ENCODE assay signal across 13 cellular contexts in the genomic region with DNA sequence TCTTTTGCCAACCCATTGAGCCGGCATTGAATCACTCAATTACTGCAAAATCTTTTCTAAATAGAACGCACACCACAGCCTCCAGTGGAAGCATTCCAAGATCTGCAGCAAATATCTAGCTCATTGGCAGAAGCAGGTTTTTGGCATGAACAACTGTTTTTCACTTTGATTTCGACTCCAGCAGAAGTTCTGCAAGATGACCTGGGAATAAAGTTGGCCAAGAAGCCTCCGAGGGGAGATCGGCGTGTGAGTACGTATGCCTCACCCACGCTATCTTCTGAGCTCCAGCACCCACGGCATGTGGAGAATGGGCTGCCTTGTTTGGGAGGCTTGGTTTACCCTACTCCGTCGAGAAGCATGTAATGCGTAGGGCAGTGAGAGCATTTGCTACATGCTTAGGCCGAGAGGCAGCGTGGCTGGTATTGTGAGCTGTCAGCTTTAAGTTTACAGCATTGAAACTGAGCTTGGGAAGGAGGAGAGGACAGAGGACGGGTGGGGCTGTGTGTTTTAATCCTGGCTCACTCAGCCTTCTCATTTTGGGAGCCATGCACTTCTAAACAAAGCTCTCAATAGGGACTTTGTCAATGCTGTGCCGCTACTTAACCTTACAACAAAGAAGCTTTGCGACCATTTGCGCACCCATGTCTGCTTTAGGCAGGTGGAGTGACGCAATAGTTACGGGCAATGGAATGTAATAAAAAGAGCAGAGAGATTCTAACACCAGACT. TPM values are rescaled to one million over a fixed set of nuclear protein-coding genes. Genes with fewer than 3 reads are reported as not detected.
DNase-seq lines count a peak whose midpoint lies in the region; TF ChIP-seq lines count a peak whose summit lies in the region.
"Had no signal": no experiment of that assay in that cellular context is flagged by ENCODE, and none has a peak within 500 bp of the region (broad histone marks: within the 10 kb centered on the region; RNA-seq: fewer than 3 reads in every experiment).

No MANE protein-coding gene starts in this region.

- BruUV-seq in Caco-2 (replicated peaks; lab: Mats Ljungman, UMichigan), result no TSS peak

- no peaks in the 10 kb centered on the region for H3K27me3 ChIP-seq in Caco-2 (replicated peaks; ENCODE audit: control insufficient read depth, insufficient read depth, low read length)

- no peaks in the 10 kb centered on the region for H3K9me3 ChIP-seq in Caco-2

- intact Hi-C loops in Caco-2 (cut with micrococcal nuclease; ENCODE audit: unreplicated experiment), result no loop called here

- peak overlapping the region; percentile 63 for H3K27ac Mint-ChIP-seq in Caco-2 (ENCODE audit: unreplicated experiment)

- no peaks in the 10 kb centered on the region for H3K27me3 Mint-ChIP-seq in Caco-2 (ENCODE audit: insufficient read depth, unreplicated experiment)

- CTCF ChIA-PET in Caco-2 (lab: Charles Lee), result interaction anchor here (1.2 to 1.7 kb wide), 2 partner anchors 8 to 138 kb away, joined by 4 to 5 read pairs; no protein-coding TSS in a partner anchor

- H3K9me3 Mint-ChIP-seq in Caco-2 (ENCODE audit: unreplicated experiment), result no peaks in the 10 kb centered on the region

- H3K36me3 Mint-ChIP-seq in Caco-2 (ENCODE audit: insufficient read depth, unreplicated experiment), result no peaks in the 10 kb centered on the region

- H3K4me3 ChIP-seq in Caco-2 (ENCODE audit: low read depth, low read length) (no peak overlapping the region), fibroblast of villous mesenchyme (ENCODE audit: low read depth, low read length) (no peak overlapping the region), skeletal muscle cell (ENCODE audit: low read depth, low read length) (no peak overlapping the region)

- H3K36me3 ChIP-seq in Caco-2 (ENCODE audit: control insufficient read depth, insufficient read depth, low read length), result no peaks in the 10 kb centered on the region

- H3K4me3 Mint-ChIP-seq in Caco-2 (ENCODE audit: unreplicated experiment), result no peak overlapping the region

- no peak for TF ChIP-seq CTCF in Caco-2 (IDR thresholded peaks at IDR 0.05; ENCODE audit: insufficient read depth in 1 of 2, low read depth in 1 of 2, low read length in 1 of 2, severe bottlenecking in 1 of 2, unreplicated experiment in 1 of 2)
- no peak for TF ChIP-seq CTCF in fibroblast of villous mesenchyme (IDR thresholded peaks at IDR 0.05; ENCODE audit: insufficient read depth, low read depth, low read length)

- peaks cover 12% of the 10 kb centered on the region for H3K4me1 ChIP-seq in Caco-2

- DNase-seq in Caco-2, result no peak
- peak; percentile 37 for DNase-seq in fibroblast of villous mesenchyme (ENCODE audit: low read depth)
- peak; percentile 78 for DNase-seq in skeletal muscle cell (ENCODE audit: low read depth)
- DNase-seq in cerebellar cortex (ENCODE audit: low spot score), result no peak
- no peak for DNase-seq in CD1c-positive myeloid dendritic cell (ENCODE audit: extremely low spot score)
- DNase-seq in NCI-H1105 treated with DMSO at 0.1 percent for 48 hours (lab: John Stamatoyannopoulos, UW), result no peak
- no peak for DNase-seq in stimulated activated CD4-positive, alpha-beta T cell treated with anti-CD3 and anti-CD28 coated beads, Interleukin-2, amount 100 ng/mL, for 48 hours
- DNase-seq: activated T-cell treated with anti-CD3 and anti-CD28 coated beads for 4 hours; COR-L47; effector CD4-positive, alpha-beta T cell; stimulated activated naive CD8-positive, alpha-beta T cell treated with anti-CD3 and anti-CD28 coated beads, Interleukin-15, Interleukin-2, amounts not matched to agents 100 U/mL and 50 U/mL, for 24 hours had no signal

- peaks cover 14% of the 10 kb centered on the region for H3K4me1 Mint-ChIP-seq in Caco-2 (ENCODE audit: low read depth, unreplicated experiment)

- POLR2A ChIA-PET in Caco-2 (lab: Charles Lee), result no interaction called here

- H3K27ac ChIP-seq in angular gyrus (ENCODE audit: low read depth, low read length), result peak overlapping the region; percentile 57

RNA-seq across cellular contexts. Expression of a gene that starts 10.5 kb away (rescaled TPM):
- total RNA-seq in Caco-2 (2022) (not detected in 2 replicates), fibroblast of villous mesenchyme (not detected in 2 replicates)
- total RNA-seq: liver had no signal

RNA-seq across cellular contexts. Expression of a gene that starts 51.4 kb away (rescaled TPM):
- 0.79 and 1.2 TPM in 2 replicates for total RNA-seq in Caco-2 (2022)
- 61.5 and 107 TPM in 2 replicates for total RNA-seq in fibroblast of villous mesenchyme

Comparison
In these comparisons a context has a peak if more than half of its experiments do, and no peak if none do; other contexts are left out.
1. DNase-seq: peak in fibroblast of villous mesenchyme (single experiment) and skeletal muscle cell (single experiment); none in Caco-2 (0 of 2), cerebellar cortex (single experiment), CD1c-positive myeloid dendritic cell (single experiment), NCI-H1105 treated with DMSO at 0.1 percent for 48 hours (single experiment) and stimulated activated CD4-positive, alpha-beta T cell treated with anti-CD3 and anti-CD28 coated beads, Interleukin-2, amount 100 ng/mL, for 48 hours (0 of 2).
2. RNA of a gene that starts 51.4 kb away (total RNA-seq): 61.5 to 107 TPM in fibroblast of villous mesenchyme; 0.79 to 1.2 TPM in Caco-2; every median in the first group is over 10 times any median in the second.